In genomic region chr10:28294169-28294532, GRCh38 we compare ENCODE assay signal across 1 cellular context.
TF ChIP-seq lines count a peak whose summit lies in the region.

No MANE protein-coding gene starts in this region.

TF ChIP-seq in GM23338, 12 proteins besides CTCF, POLR2A, EP300 and RAD21 (continued from another document):
- TF ChIP-seq ZNF462 (CRISPR knock-in tag; IDR thresholded peaks at IDR 0.05) (no peak), ETS1 (IDR thresholded peaks at IDR 0.05) (no peak), JUNB (IDR thresholded peaks at IDR 0.05; ENCODE audit: unreplicated experiment) (no peak), ZNF114 (CRISPR knock-in tag; IDR thresholded peaks at IDR 0.05) (no peak), EZH2 (IDR thresholded peaks at IDR 0.05; ENCODE audit: low read depth, unreplicated experiment) (no peak), EZH2phosphoT487 (IDR thresholded peaks at IDR 0.05; ENCODE audit: unreplicated experiment) (no peak)
